In the genomic region with DNA sequence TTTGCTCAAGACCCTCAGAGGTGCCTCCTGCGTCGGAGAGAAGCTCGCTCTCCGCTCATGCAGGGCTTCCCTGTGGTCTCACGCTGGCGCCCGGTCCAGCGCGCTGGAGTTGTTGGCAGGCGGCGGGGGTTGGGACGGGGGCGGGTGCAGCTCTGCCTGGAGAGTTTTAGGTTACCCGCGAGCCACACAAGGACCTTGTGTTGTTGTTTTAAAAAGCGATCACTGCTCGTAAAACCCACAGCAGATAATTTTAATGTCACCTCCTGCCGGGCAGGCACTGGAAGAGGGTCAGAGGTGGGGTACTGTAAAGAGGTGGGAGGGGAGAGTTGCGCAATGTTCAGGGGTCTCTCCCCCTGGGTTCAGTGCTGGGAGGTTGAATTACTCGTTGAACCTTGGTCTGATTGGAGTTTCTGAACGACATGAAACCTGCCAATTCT, we compare ENCODE assay signal across 11 cellular contexts. TPM values are rescaled to one million over a fixed set of nuclear protein-coding genes. Genes with fewer than 3 reads are reported as not detected.
DNase-seq lines count a peak whose midpoint lies in the region; ATAC-seq and TF ChIP-seq lines count a peak whose summit lies in the region.
"Had no signal": no experiment of that assay in that cellular context is flagged by ENCODE, and none has a peak within 500 bp of the region (broad histone marks: within the 10 kb centered on the region; RNA-seq: fewer than 3 reads in every experiment).

No MANE protein-coding gene starts in this region.

- H3K4me1 ChIP-seq in right atrium auricular region (peaks cover 0 to 12% of the 10 kb centered on the region in 2 donors), mesodermal cell (ENCODE audit: control insufficient read depth, insufficient read depth, low read length, poor library complexity, severe bottlenecking) (no peaks in the 10 kb centered on the region)

- ATAC-seq in HG03521 (IDR thresholded peaks at IDR 0.05; ENCODE audit: unreplicated experiment) (no peak), GM18498 (IDR thresholded peaks at IDR 0.05; ENCODE audit: unreplicated experiment) (no peak)
- ATAC-seq: stimulated activated naive CD8-positive, alpha-beta T cell treated with anti-CD3 and anti-CD28 coated beads, Interleukin-15, Interleukin-2, amounts not matched to agents 100 U/mL and 50 U/mL, for 24 hours had no signal

- intact Hi-C loops in cardiac septum (cut with DNase I) = no loop called here

- no peak for DNase-seq in right atrium auricular region (ENCODE audit: low spot score)
- no peak for DNase-seq in cardiac septum (ENCODE audit: low spot score)
- DNase-seq in cerebellar cortex (ENCODE audit: low spot score) = peak; percentile 1
- DNase-seq in inferior parietal cortex (ENCODE audit: extremely low spot score) = no peak
- DNase-seq in activated naive CD4-positive, alpha-beta T cell treated with Interleukin-2 at 50 U/mL for 16 hours = no peak
- DNase-seq: CD4-positive, alpha-beta T cell; KG1; stimulated activated naive CD8-positive, alpha-beta T cell treated with anti-CD3 and anti-CD28 coated beads, Interleukin-15, Interleukin-2, amounts not matched to agents 100 U/mL and 50 U/mL, for 24 hours had no signal

- H3K36me3 ChIP-seq in right atrium auricular region = no peaks in the 10 kb centered on the region
- no peaks in the 10 kb centered on the region for H3K36me3 ChIP-seq in mesodermal cell (ENCODE audit: control insufficient read depth, insufficient read depth, low read length)

- no peaks in the 10 kb centered on the region for H3K27me3 ChIP-seq in right atrium auricular region

- H3K9me3 ChIP-seq in right atrium auricular region = no peaks in the 10 kb centered on the region
- H3K9me3 ChIP-seq in mesodermal cell (ENCODE audit: control insufficient read depth, low read length) = no peaks in the 10 kb centered on the region

- H3K27ac ChIP-seq in right atrium auricular region (no peak overlapping the region), mesodermal cell (ENCODE audit: low read depth, low read length, severe bottlenecking) (no peak overlapping the region)

- 11 to 14% methylated on average over 9 to 14 of the region's 21 CpGs for WGBS in mesodermal cell (ENCODE audit: insufficient coverage in 2 of 2), 2 experiments

- no peak for TF ChIP-seq CTCF in right atrium auricular region (IDR thresholded peaks at IDR 0.05)

- H3K4me3 ChIP-seq in right atrium auricular region (peak overlapping the region; percentile 3 to 45), mesodermal cell (ENCODE audit: extremely low read depth, insufficient read depth, low read length, poor library complexity, severe bottlenecking) (peak overlapping the region; percentile 36)

RNA-seq across cellular contexts. Expression of a gene that starts 0.9 kb away (rescaled TPM):
- 10 to 100 TPM; 14.1 to 18.6 TPM for total RNA-seq in right atrium auricular region
- 0.22 TPM for total RNA-seq in cardiac septum
- 2.6 TPM for polyA plus RNA-seq in mesodermal cell (2013, experiment 1 of 2)
- polyA plus RNA-seq in mesodermal cell (2013, experiment 2 of 2) = 3.3 TPM
- total RNA-seq: CD4-positive, alpha-beta T cell had no signal

Comparison
In these comparisons a context has a peak if more than half of its experiments do, and no peak if none do; other contexts are left out.
1. RNA of a gene that starts 0.9 kb away (total RNA-seq): 14.1 to 18.6 TPM in right atrium auricular region; 0.22 TPM in cardiac septum (single experiment); every median in the first group is over 10 times any median in the second.